Comparison of ENCODE assay signal across 16 cellular contexts in the genomic region with DNA sequence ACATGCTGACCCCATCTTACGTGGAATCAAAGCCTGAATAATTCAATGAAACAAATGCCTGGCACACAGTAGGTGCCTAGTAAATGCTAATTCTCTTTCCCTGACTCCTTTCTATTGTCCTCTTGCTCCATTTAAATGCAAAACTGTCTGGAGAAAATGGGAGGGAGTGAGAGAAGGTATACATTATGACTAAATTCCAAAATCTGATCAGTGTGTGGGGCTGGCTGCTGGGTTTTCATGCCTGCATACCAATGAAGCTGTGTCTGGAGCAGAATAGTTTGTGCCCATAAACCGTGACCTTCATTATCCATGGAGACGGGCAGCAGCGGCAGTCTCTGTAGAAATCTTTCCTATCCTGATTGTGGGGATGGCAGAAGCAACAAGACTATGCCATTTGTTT.
DNase-seq lines count a peak whose midpoint lies in the region; ATAC-seq and TF ChIP-seq lines count a peak whose summit lies in the region.
"Had no signal": no experiment of that assay in that cellular context is flagged by ENCODE, and none has a peak within 500 bp of the region (broad histone marks: within the 10 kb centered on the region; RNA-seq: fewer than 3 reads in every experiment).

No MANE protein-coding gene starts in this region.

- H3K9ac ChIP-seq in iPS-20b (ENCODE audit: low read depth, low read length) = no peak overlapping the region

- H3K9me3 ChIP-seq in iPS-20b (ENCODE audit: insufficient read depth, low read depth, low read length) (no peaks in the 10 kb centered on the region), thyroid gland (no peaks in the 10 kb centered on the region)

- no peaks in the 10 kb centered on the region for H3K36me3 Mint-ChIP-seq in nephron (ENCODE audit: low read depth)

- H3K4me1 ChIP-seq in iPS-20b (ENCODE audit: insufficient read depth, low read length) (peaks cover 31% of the 10 kb centered on the region), thyroid gland (peaks cover 37 to 54% of the 10 kb centered on the region in 2 donors)

- H3K27me3 Mint-ChIP-seq in nephron (ENCODE audit: low read depth) = peaks cover 16% of the 10 kb centered on the region

- peaks cover 32% of the 10 kb centered on the region for H3K4me1 Mint-ChIP-seq in nephron
- H3K4me1 Mint-ChIP-seq: IgD-negative memory B cell had no signal

- TF ChIP-seq POLR2A in thyroid gland (IDR thresholded peaks at IDR 0.05) = no peak

- WGBS in thyroid gland, 2 donors = 47 to 51% methylated on average over 4 of the region's 4 CpGs

- no peaks in the 10 kb centered on the region for H3K36me3 ChIP-seq in iPS-20b (ENCODE audit: insufficient read depth, low read depth, low read length)
- no peaks in the 10 kb centered on the region for H3K36me3 ChIP-seq in thyroid gland

- intact Hi-C loops in thyroid gland (cut with DNase I) = no loop called here
- intact Hi-C loops in left colon (cut with DNase I, micrococcal nuclease) = no loop called here

- no peak overlapping the region for H3K4me3 Mint-ChIP-seq in nephron
- H3K4me3 Mint-ChIP-seq: IgD-negative memory B cell had no signal

- no peak for ATAC-seq in left colon
- ATAC-seq: Panc1, Right ventricle myocardium inferior had no signal

- H3K27ac Mint-ChIP-seq in nephron = peak overlapping the region; percentile 66 to 88 (median 83)
- H3K27ac Mint-ChIP-seq: IgD-negative memory B cell had no signal

- no peaks in the 10 kb centered on the region for H3K27me3 ChIP-seq in iPS-20b (ENCODE audit: insufficient read depth, low read length)
- no peaks in the 10 kb centered on the region for H3K27me3 ChIP-seq in thyroid gland

- peak; percentile 33 for DNase-seq in NCI-H187 treated with DMSO at 0.1 percent for 48 hours (lab: John Stamatoyannopoulos, UW)
- no peak for DNase-seq in NCI-H187 (lab: John Stamatoyannopoulos, UW)
- DNase-seq in thyroid gland = peak; percentile 63 to 71
- DNase-seq in NCI-H146 treated with DMSO at 0.1 percent for 48 hours (lab: John Stamatoyannopoulos, UW; ENCODE audit: unreplicated experiment) = no peak
- no peak for DNase-seq in mesenteric fat pad (ENCODE audit: low spot score)
- DNase-seq in left colon = no peak
- DNase-seq: NCI-H1436 treated with DMSO at 0.1 percent for 48 hours, NCI-H446, NCI-H774 had no signal

- no peak for TF ChIP-seq CTCF in nephron (IDR thresholded peaks at IDR 0.05; ENCODE audit: unreplicated experiment in 3 of 3)
- peak in 1 of 6 experiments; percentile 27 for TF ChIP-seq CTCF in thyroid gland (IDR thresholded peaks at IDR 0.05)

- H3K27ac ChIP-seq in iPS-20b (ENCODE audit: low read length) = no peak overlapping the region
- H3K27ac ChIP-seq in thyroid gland = peak overlapping the region; percentile 89 to 93 (median 90)
- H3K27ac ChIP-seq: 22Rv1, C4-2B had no signal

- H3K9me3 Mint-ChIP-seq in nephron = no peaks in the 10 kb centered on the region
- H3K9me3 Mint-ChIP-seq: IgD-negative memory B cell had no signal

- H3K4me3 ChIP-seq in iPS-20b (ENCODE audit: low read length) (peak overlapping the region; percentile 19; the same call in 1 of the 2 replicates), thyroid gland (replicated peaks in 1 of 3) (no peak overlapping the region)

Comparison
In these comparisons a context has a peak if more than half of its experiments do, and no peak if none do; other contexts are left out.
1. DNase-seq: peak in NCI-H187 treated with DMSO at 0.1 percent for 48 hours (single experiment) and thyroid gland (2 of 2); none in NCI-H187 (0 of 2), NCI-H146 treated with DMSO at 0.1 percent for 48 hours (single experiment), mesenteric fat pad (single experiment) and left colon (0 of 2).